36 cellular contexts compared by ENCODE assay signal in genomic region chr14:70201994-70202393, GRCh38. TPM values are rescaled to one million over a fixed set of nuclear protein-coding genes. Genes with fewer than 3 reads are reported as not detected.
"Had no signal": no experiment of that assay in that cellular context is flagged by ENCODE, and none has a peak within 500 bp of the region (broad histone marks: within the 10 kb centered on the region; RNA-seq: fewer than 3 reads in every experiment).

No MANE protein-coding gene starts in this region.

- H3K4me3 ChIP-seq: MG63 had no signal

- H3K27me3 ChIP-seq: MG63 had no signal

- DNase-seq: Karpas-422, Kasumi-1, MG63, MM.1S, MV-4-11, NCI-H1048, NCI-H1092, NCI-H1092 treated with DMSO at 0.1 percent for 48 hours, NCI-H1105, NCI-H1105 treated with DMSO at 0.1 percent for 48 hours, NCI-H1417, NCI-H1417 treated with DMSO at 0.1 percent for 48 hours, NCI-H1436, NCI-H1436 treated with DMSO at 0.1 percent for 48 hours, NCI-H146, NCI-H1694, NCI-H1694 treated with DMSO at 0.1 percent for 48 hours, NCI-H187, NCI-H187 treated with DMSO at 0.1 percent for 48 hours, NCI-H1930, NCI-H2029, NCI-H2029 treated with DMSO at 0.1 percent for 48 hours, NCI-H2081, NCI-H2081 treated with DMSO at 0.1 percent for 48 hours, NCI-H2107, NCI-H2171, NCI-H2171 treated with DMSO at 0.1 percent for 48 hours, NCI-H2227 treated with DMSO at 0.1 percent for 48 hours, NCI-H226, NCI-H345, NCI-H446, NCI-H446 treated with DMSO at 0.1 percent for 48 hours, NCI-H510A, NCI-H510A treated with DMSO at 0.1 percent for 48 hours had no signal

- H3K9me3 ChIP-seq: MG63 had no signal

- H3K36me3 ChIP-seq: MG63 had no signal

RNA-seq across cellular contexts. Expression of gene SLC8A3, which starts 13.2 kb away (rescaled TPM):
- total RNA-seq: MCF 10A, NCI-H460 had no signal
